18 cellular contexts compared by ENCODE assay signal in the genomic region with DNA sequence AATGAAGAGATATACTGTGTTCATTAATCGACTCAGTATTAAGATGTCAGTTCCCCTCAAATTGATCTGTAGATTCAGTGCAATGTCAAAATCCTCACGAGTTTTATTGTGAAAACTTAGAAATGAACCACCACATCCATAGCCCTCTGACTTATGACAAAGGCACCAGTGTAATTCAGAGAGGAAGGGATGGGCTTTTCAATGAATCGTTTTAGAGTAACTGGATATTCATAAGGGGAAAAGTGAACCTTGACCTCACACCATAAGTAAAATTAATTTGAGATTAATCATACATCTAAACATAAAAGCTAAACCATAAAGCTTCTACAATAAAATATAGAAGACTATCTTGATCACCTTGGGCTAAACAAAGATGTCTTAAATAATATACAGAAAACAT.
"Had no signal": no experiment of that assay in that cellular context is flagged by ENCODE, and none has a peak within 500 bp of the region (broad histone marks: within the 10 kb centered on the region; RNA-seq: fewer than 3 reads in every experiment).

No MANE protein-coding gene starts in this region.

- DNase-seq: colonic mucosa; cortex of kidney; dorsolateral prefrontal cortex; effector CD4-positive, alpha-beta T cell; effector memory CD4-positive, alpha-beta T cell; foreskin keratinocyte; gastrocnemius medialis; glutamatergic neuron; heart right ventricle; hippocampal formation; left cardiac atrium; left lung; left ventricle myocardium superior; lower lobe of right lung; mesenchymal stem cell; mucosa of descending colon; naive B cell; naive thymus-derived CD8-positive, alpha-beta T cell had no signal

- ATAC-seq: foreskin keratinocyte; gastrocnemius medialis; heart right ventricle; left cardiac atrium; left lung; left ventricle myocardium superior; lower lobe of right lung; mucosa of descending colon; naive thymus-derived CD8-positive, alpha-beta T cell had no signal
